Comparison of ENCODE assay signal across 8 cellular contexts in the genomic region with DNA sequence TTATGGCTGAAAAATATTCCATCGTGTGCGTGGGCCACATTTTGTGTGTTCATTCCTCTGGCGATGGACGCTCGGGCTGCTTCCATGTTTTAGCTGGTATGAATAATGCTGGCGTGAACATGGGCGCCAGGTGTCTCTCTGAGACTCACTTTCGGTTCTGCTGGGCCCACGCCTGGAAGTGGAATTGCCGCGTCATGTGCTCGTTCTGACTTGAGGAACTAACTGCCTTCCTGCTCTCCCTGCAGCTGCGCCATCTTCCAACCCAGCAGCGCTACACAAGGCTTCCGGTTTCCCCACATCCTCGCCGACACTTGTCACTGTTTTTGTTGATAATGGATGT. TPM values are rescaled to one million over a fixed set of nuclear protein-coding genes. Genes with fewer than 3 reads are reported as not detected.
DNase-seq lines count a peak whose midpoint lies in the region; ATAC-seq and TF ChIP-seq lines count a peak whose summit lies in the region.
"Not testable (repeated sequence)": the region's sequence is repeated elsewhere in the genome, so short reads cannot be mapped to it uniquely, and the experiment has no call there.

No MANE protein-coding gene starts in this region.

- TF ChIP-seq CTCF in PC-3 (conservative IDR thresholded peaks at IDR 0.05; ENCODE audit: low read depth, low read length); body of pancreas (IDR thresholded peaks at IDR 0.05); left lung (IDR thresholded peaks at IDR 0.05); sigmoid colon (IDR thresholded peaks at IDR 0.05): not testable (repeated sequence)

- H3K9me3 Mint-ChIP-seq in activated CD4-positive, alpha-beta T cell treated with anti-CD3 and anti-CD28 coated beads, Interleukin-2, amount 10 ng/mL, durations not matched to agents 7 days and 5 days; activated T-cell treated with anti-CD3 and anti-CD28 coated beads, Interleukin-2, amount 50 U/mL, for 4 hours: not testable (repeated sequence)

- not testable (repeated sequence) for H3K4me3 Mint-ChIP-seq in activated CD4-positive, alpha-beta T cell treated with anti-CD3 and anti-CD28 coated beads, Interleukin-2, amount 10 ng/mL, durations not matched to agents 7 days and 5 days; activated T-cell treated with anti-CD3 and anti-CD28 coated beads, Interleukin-2, amount 50 U/mL, for 4 hours

- H3K4me2 ChIP-seq in PC-3 (ENCODE audit: low read length): not testable (repeated sequence)

- H3K36me3 ChIP-seq in PC-3 (ENCODE audit: low read depth, low read length); body of pancreas (replicated peaks in 1 of 2; ENCODE audit: insufficient read depth in 1 of 2, low read depth in 2 of 2); left lung; sigmoid colon; aorta (ENCODE audit: control insufficient read depth in 1 of 2, insufficient read depth in 2 of 2, low read length in 1 of 2): not testable (repeated sequence)

- not testable (repeated sequence) for DNase-seq in PC-3
- peak; percentile 23 for DNase-seq in activated CD4-positive, alpha-beta T cell treated with anti-CD3 and anti-CD28 coated beads, Interleukin-2, amount 10 ng/mL, durations not matched to agents 7 days and 5 days
- DNase-seq in activated T-cell treated with anti-CD3 and anti-CD28 coated beads, Interleukin-2, amount 50 U/mL, for 4 hours: peak; percentile 40
- DNase-seq in body of pancreas (peak in 3 of 4 donors; percentile 3 to 10 (median 5)), left lung (peak; percentile 31 to 41), sigmoid colon (peak; percentile 26), aorta (peak; percentile 22 to 42)
- peak; percentile 37 to 59 for DNase-seq in stimulated activated CD4-positive, alpha-beta T cell treated with anti-CD3 and anti-CD28 coated beads, Interleukin-4, amount 100 ng/mL, for 4 hours

- not testable (repeated sequence) for H3K27ac Mint-ChIP-seq in activated CD4-positive, alpha-beta T cell treated with anti-CD3 and anti-CD28 coated beads, Interleukin-2, amount 10 ng/mL, durations not matched to agents 7 days and 5 days

- H3K27ac ChIP-seq in PC-3 (ENCODE audit: low read length); body of pancreas; left lung; sigmoid colon; aorta (ENCODE audit: low read depth in 1 of 2, low read length in 2 of 2): not testable (repeated sequence)

- H3F3A ChIP-seq in PC-3 (ENCODE audit: low read length, unreplicated experiment): not testable (repeated sequence)

- WGBS in body of pancreas, 2 donors: no CpG with 5 or more reads among the region's 17 CpGs
- 70 to 81% methylated on average over 8 to 9 of the region's 17 CpGs for WGBS in sigmoid colon, 2 donors
- WGBS in aorta, 2 donors: 92 to 97% methylated on average over 5 to 9 of the region's 17 CpGs

- not testable (repeated sequence) for H3K27me3 Mint-ChIP-seq in activated CD4-positive, alpha-beta T cell treated with anti-CD3 and anti-CD28 coated beads, Interleukin-2, amount 10 ng/mL, durations not matched to agents 7 days and 5 days; activated T-cell treated with anti-CD3 and anti-CD28 coated beads, Interleukin-2, amount 50 U/mL, for 4 hours (ENCODE audit: low read depth)

- intact Hi-C loops in PC-3 (cut with micrococcal nuclease); body of pancreas (cut with DNase I); left lung (cut with DNase I); sigmoid colon (cut with DNase I); aorta (cut with DNase I): not testable (repeated sequence)

- BruUV-seq in PC-3 (replicated peaks; lab: Mats Ljungman, UMichigan): TSS peak; percentile 41

- not testable (repeated sequence) for ATAC-seq in PC-3; body of pancreas; aorta (ENCODE audit: low FRiP score)
- peak; percentile 62 to 77 for ATAC-seq in activated T-cell treated with anti-CD3 and anti-CD28 coated beads, Interleukin-2, amount 50 U/mL, for 4 hours
- ATAC-seq in left lung: peak; percentile 78

- H3K9ac ChIP-seq in PC-3 (ENCODE audit: low read length): not testable (repeated sequence)

- not testable (repeated sequence) for H4K20me1 ChIP-seq in PC-3 (ENCODE audit: low read length)

- not testable (repeated sequence) for H2AFZ ChIP-seq in PC-3 (ENCODE audit: low read length)

- not testable (repeated sequence) for H3K79me2 ChIP-seq in PC-3 (ENCODE audit: low read length)

- not testable (repeated sequence) for H3K9me3 ChIP-seq in PC-3 (ENCODE audit: low read length); body of pancreas; left lung; sigmoid colon; aorta (ENCODE audit: control insufficient read depth, low read length)

- H3K36me3 Mint-ChIP-seq in activated CD4-positive, alpha-beta T cell treated with anti-CD3 and anti-CD28 coated beads, Interleukin-2, amount 10 ng/mL, durations not matched to agents 7 days and 5 days (ENCODE audit: low read depth); activated T-cell treated with anti-CD3 and anti-CD28 coated beads, Interleukin-2, amount 50 U/mL, for 4 hours (ENCODE audit: insufficient read depth): not testable (repeated sequence)

- not testable (repeated sequence) for H3K9me2 ChIP-seq in PC-3 (replicated peaks; ENCODE audit: low read length)

- H3K27me3 ChIP-seq in PC-3 (ENCODE audit: low read length); body of pancreas; left lung; sigmoid colon; aorta (ENCODE audit: control insufficient read depth in 1 of 2, insufficient read depth in 2 of 2, low read length in 1 of 2): not testable (repeated sequence)

- not testable (repeated sequence) for TF ChIP-seq POLR2A in body of pancreas (IDR thresholded peaks at IDR 0.05); sigmoid colon (IDR thresholded peaks at IDR 0.05)

- CTCF ChIA-PET in PC-3 (lab: Charles Lee); activated CD4-positive, alpha-beta T cell treated with anti-CD3 and anti-CD28 coated beads, Interleukin-2, amount 10 ng/mL, durations not matched to agents 7 days and 5 days (lab: Charles Lee): not testable (repeated sequence)

- H3K4me1 Mint-ChIP-seq in activated CD4-positive, alpha-beta T cell treated with anti-CD3 and anti-CD28 coated beads, Interleukin-2, amount 10 ng/mL, durations not matched to agents 7 days and 5 days; activated T-cell treated with anti-CD3 and anti-CD28 coated beads, Interleukin-2, amount 50 U/mL, for 4 hours (ENCODE audit: low read depth): not testable (repeated sequence)

- not testable (repeated sequence) for TF ChIP-seq EP300 in sigmoid colon (IDR thresholded peaks at IDR 0.05)

- POLR2A ChIA-PET in PC-3 (lab: Charles Lee; ENCODE audit: unreplicated experiment); activated CD4-positive, alpha-beta T cell treated with anti-CD3 and anti-CD28 coated beads, Interleukin-2, amount 10 ng/mL, durations not matched to agents 7 days and 5 days (lab: Charles Lee): not testable (repeated sequence)

- H3K4me1 ChIP-seq in PC-3 (ENCODE audit: insufficient read depth, low read length); body of pancreas; left lung; sigmoid colon; aorta (ENCODE audit: control insufficient read depth in 1 of 2, insufficient read depth in 2 of 2, low read length in 2 of 2): not testable (repeated sequence)

- H3K4me3 ChIP-seq in PC-3 (ENCODE audit: low read length); body of pancreas; left lung; sigmoid colon; aorta (ENCODE audit: low read length in 2 of 2): not testable (repeated sequence)

RNA-seq across cellular contexts. Expression of gene GATD3, which starts 20.4 kb away (rescaled TPM):
- 14.4 and 33.9 TPM in 2 replicates for total RNA-seq in PC-3 (2014; rRNA removed)
- 10 to 100 TPM; 41.7 to 50.2 TPM for total RNA-seq in activated CD4-positive, alpha-beta T cell treated with anti-CD3 and anti-CD28 coated beads, Interleukin-2, amount 10 ng/mL, durations not matched to agents 7 days and 5 days
- 10 to 100 TPM in 1 of 3 donors, 1 to 10 TPM in 2; 7.3 to 63.8 (median 9.3) TPM for total RNA-seq in activated T-cell treated with anti-CD3 and anti-CD28 coated beads, Interleukin-2, amount 50 U/mL, for 4 hours
- 1 to 10 TPM; 2.1 to 3.0 TPM for total RNA-seq in body of pancreas
- 10 to 100 TPM in 1 of 2 donors, 1 to 10 TPM in 1; 8.8 to 10.8 TPM for total RNA-seq in left lung
- total RNA-seq in sigmoid colon: 10 to 100 TPM in 3 of 4 donors, 1 to 10 TPM in 1; 6.5 to 34.6 (median 10.9) TPM
- polyA plus RNA-seq in sigmoid colon: 10 to 100 TPM; 12.5 to 68.2 (median 12.6) TPM
- 10 to 100 TPM in 1 of 2 donors, 1 to 10 TPM in 1; 5.8 to 11.8 TPM for total RNA-seq in aorta
- 1 to 10 TPM; 5.6 to 6.5 TPM for polyA plus RNA-seq in aorta

RNA-seq across cellular contexts. Expression of gene PWP2, which starts 46.7 kb away (rescaled TPM):
- total RNA-seq in PC-3 (2014; rRNA removed) (8.2 and 17.0 TPM in 2 replicates), body of pancreas (10 to 100 TPM in 1 of 2 donors, 1 to 10 TPM in 1; 6.5 to 14.5 TPM), left lung (1 to 10 TPM; 3.9 to 6.7 TPM), sigmoid colon (1 to 10 TPM; 1.4 to 8.6 (median 6.1) TPM), aorta (1 to 10 TPM; 3.8 to 9.5 TPM)
- 10 to 100 TPM; 24.2 to 29.0 TPM for total RNA-seq in activated CD4-positive, alpha-beta T cell treated with anti-CD3 and anti-CD28 coated beads, Interleukin-2, amount 10 ng/mL, durations not matched to agents 7 days and 5 days
- 100 to 1,000 TPM in 1 of 3 donors, 10 to 100 TPM in 2; 24.6 to 145 (median 27.1) TPM for total RNA-seq in activated T-cell treated with anti-CD3 and anti-CD28 coated beads, Interleukin-2, amount 50 U/mL, for 4 hours
- polyA plus RNA-seq in sigmoid colon (10 to 100 TPM in 1 of 3 donors, 1 to 10 TPM in 2; 1.4 to 10.8 (median 1.8) TPM), aorta (10 to 100 TPM in 1 of 2 donors, not detected in 1; 18.2 TPM)
